20 cellular contexts compared by ENCODE assay signal in genomic region chr2:36235426-36235825, GRCh38.
"Had no signal": no experiment of that assay in that cellular context is flagged by ENCODE, and none has a peak within 500 bp of the region (broad histone marks: within the 10 kb centered on the region; RNA-seq: fewer than 3 reads in every experiment).

No MANE protein-coding gene starts in this region.

- H3K9me3 Mint-ChIP-seq: naive B cell had no signal

- H3K4me1 ChIP-seq: esophagus squamous epithelium, left ventricle myocardium inferior, lower lobe of right lung, right atrium auricular region had no signal

- H3K4me3 ChIP-seq: esophagus squamous epithelium, gastroesophageal sphincter, left ventricle myocardium inferior, lower lobe of right lung, ovary, right atrium auricular region, sigmoid colon, skin epidermis had no signal

- H3K27ac ChIP-seq: esophagus squamous epithelium, gastroesophageal sphincter, left ventricle myocardium inferior, lower lobe of right lung, ovary, right atrium auricular region, sigmoid colon had no signal

- H3K4me3 Mint-ChIP-seq: memory B cell, naive B cell, neural crest cell had no signal

- H3K27ac Mint-ChIP-seq: memory B cell, naive B cell had no signal

- H3K27me3 ChIP-seq: esophagus squamous epithelium, gastroesophageal sphincter, ovary, right atrium auricular region, sigmoid colon had no signal

- H3K4me1 Mint-ChIP-seq: neural crest cell had no signal

- DNase-seq: effector memory CD4-positive, alpha-beta T cell; esophagus squamous epithelium; foreskin fibroblast; kidney; left cardiac atrium; left ventricle myocardium inferior; lower lobe of right lung; midbrain; naive B cell; nucleus accumbens; ovary; sigmoid colon; stimulated activated CD4-positive, alpha-beta T cell treated with anti-CD3 and anti-CD28 coated beads, Interleukin-2, amount 100 ng/mL, for 24 hours; stimulated activated naive CD4-positive, alpha-beta T cell; trophoblast cell had no signal

- ATAC-seq: gastroesophageal sphincter, left cardiac atrium, lower lobe of right lung had no signal

- H3K36me3 Mint-ChIP-seq: memory B cell, naive B cell had no signal

- H3K36me3 ChIP-seq: esophagus squamous epithelium, gastroesophageal sphincter, left ventricle myocardium inferior, lower lobe of right lung, ovary, right atrium auricular region, sigmoid colon had no signal

- H3K27me3 Mint-ChIP-seq: naive B cell had no signal
